In genomic region chr13:43054803-43055802, GRCh38 we compare ENCODE assay signal across 8 cellular contexts. TPM values are rescaled to one million over a fixed set of nuclear protein-coding genes. Genes with fewer than 3 reads are reported as not detected.
DNase-seq lines count a peak whose midpoint lies in the region; ATAC-seq and TF ChIP-seq lines count a peak whose summit lies in the region.

No MANE protein-coding gene starts in this region.

- peaks cover 5% of the 10 kb centered on the region; the same call in 1 of the 2 replicates for H3K9me3 ChIP-seq in HUES64 (ENCODE audit: insufficient read depth, low read depth, low read length)
- no peaks in the 10 kb centered on the region for H3K9me3 ChIP-seq in right cardiac atrium (ENCODE audit: control insufficient read depth, low read length)

- H3K27me3 ChIP-seq in HUES64 (ENCODE audit: insufficient read depth, low read length) = peaks cover 14% of the 10 kb centered on the region
- H3K27me3 ChIP-seq in right cardiac atrium (ENCODE audit: control insufficient read depth, insufficient read depth) = no peaks in the 10 kb centered on the region

- peak; percentile 11 for DNase-seq in activated naive CD8-positive, alpha-beta T cell treated with anti-CD3 and anti-CD28 coated beads for 36 hours
- peak; percentile 27 to 67 (median 58) for DNase-seq in right cardiac atrium
- DNase-seq in sciatic nerve (ENCODE audit: low spot score) = no peak
- DNase-seq in NCI-H1930 (lab: John Stamatoyannopoulos, UW) = no peak
- DNase-seq in type B pancreatic cell (ENCODE audit: extremely low spot score, unreplicated experiment) = no peak

- peaks cover 16% of the 10 kb centered on the region for H3K36me3 Mint-ChIP-seq in activated naive CD8-positive, alpha-beta T cell treated with anti-CD3 and anti-CD28 coated beads for 36 hours
- H3K36me3 Mint-ChIP-seq in type B pancreatic cell = peaks cover 31% of the 10 kb centered on the region

- 24% methylated on average over 11 of the region's 13 CpGs for whole genome bisulfite sequencing in HUES64
- WGBS in right cardiac atrium = 5% methylated on average over 13 of the region's 13 CpGs

- no peak overlapping the region for H3K27ac Mint-ChIP-seq in activated naive CD8-positive, alpha-beta T cell treated with anti-CD3 and anti-CD28 coated beads for 36 hours
- no peak overlapping the region for H3K27ac Mint-ChIP-seq in type B pancreatic cell

- H3K4me3 Mint-ChIP-seq in activated naive CD8-positive, alpha-beta T cell treated with anti-CD3 and anti-CD28 coated beads for 36 hours = no peak overlapping the region
- H3K4me3 Mint-ChIP-seq in type B pancreatic cell = no peak overlapping the region

- H3K9ac ChIP-seq in HUES64 (ENCODE audit: low read depth, low read length) = peak overlapping the region; percentile 59; the same call in 1 of the 2 replicates

- H3K4me1 Mint-ChIP-seq in activated naive CD8-positive, alpha-beta T cell treated with anti-CD3 and anti-CD28 coated beads for 36 hours = peaks cover 32% of the 10 kb centered on the region
- H3K4me1 Mint-ChIP-seq in type B pancreatic cell (ENCODE audit: unreplicated experiment) = peaks cover 23% of the 10 kb centered on the region

- peaks cover 52% of the 10 kb centered on the region for H3K4me1 ChIP-seq in HUES64 (ENCODE audit: insufficient read depth, low read length)
- peaks cover 7% of the 10 kb centered on the region for H3K4me1 ChIP-seq in right cardiac atrium (ENCODE audit: control insufficient read depth, insufficient read depth, low read length)

- H3K27ac ChIP-seq in HUES64 (ENCODE audit: low read depth, low read length) (peak overlapping the region; percentile 69), right cardiac atrium (ENCODE audit: low read length) (peak overlapping the region; percentile 73)

- peaks cover 3% of the 10 kb centered on the region for H3K9me3 Mint-ChIP-seq in activated naive CD8-positive, alpha-beta T cell treated with anti-CD3 and anti-CD28 coated beads for 36 hours
- H3K9me3 Mint-ChIP-seq in type B pancreatic cell = peaks cover 6% of the 10 kb centered on the region

- intact Hi-C loops in right cardiac atrium (cut with DNase I) = no loop called here
- intact Hi-C loops in sciatic nerve (cut with DNase I) = no loop called here

- H3K36me3 ChIP-seq in HUES64 (ENCODE audit: insufficient read depth, low read length) = 0 out of 2 replicates have a peak, but pooled peaks cover 7% of the 10 kb centered on the region

- no peak for TF ChIP-seq CTCF in type B pancreatic cell (conservative IDR thresholded peaks at IDR 0.05)

- H3K27me3 Mint-ChIP-seq in activated naive CD8-positive, alpha-beta T cell treated with anti-CD3 and anti-CD28 coated beads for 36 hours = no peaks in the 10 kb centered on the region
- H3K27me3 Mint-ChIP-seq in type B pancreatic cell = no peaks in the 10 kb centered on the region

- ATAC-seq in GM18499 (IDR thresholded peaks at IDR 0.05; ENCODE audit: insufficient read depth, unreplicated experiment) (peak; percentile 43), right cardiac atrium (peak; percentile 78 to 80), sciatic nerve (peak; percentile 73), GM19023 (IDR thresholded peaks at IDR 0.05; ENCODE audit: unreplicated experiment) (no peak)

- peak overlapping the region; percentile 40 for H3K4me3 ChIP-seq in HUES64 (ENCODE audit: low read length)
- peak overlapping the region; percentile 80 for H3K4me3 ChIP-seq in right cardiac atrium (ENCODE audit: low read length)

RNA-seq across cellular contexts. Expression of gene DNAJC15, which starts 31.7 kb away (rescaled TPM):
- 19.1 TPM for polyA plus RNA-seq in HUES64 (2013, experiment 1 of 2)
- polyA plus RNA-seq in HUES64 (2013, experiment 2 of 2) = 22.1 TPM
- total RNA-seq in activated naive CD8-positive, alpha-beta T cell treated with anti-CD3 and anti-CD28 coated beads for 36 hours = 10 to 100 TPM; 13.6 to 13.9 TPM
- total RNA-seq in right cardiac atrium (10 to 100 TPM; 21.8 to 32.9 (median 30.9) TPM), sciatic nerve (6.2 TPM), type B pancreatic cell (ENCODE audit: low replicate concordance) (19.7 and 23.8 TPM in 2 replicates)
- 44.4 TPM for polyA plus RNA-seq in right cardiac atrium

Comparison
In these comparisons a context has a peak if more than half of its experiments do, and no peak if none do; other contexts are left out.
1. DNase-seq: peak in activated naive CD8-positive, alpha-beta T cell treated with anti-CD3 and anti-CD28 coated beads for 36 hours (single experiment) and right cardiac atrium (3 of 3); none in sciatic nerve (single experiment), NCI-H1930 (0 of 2) and type B pancreatic cell (single experiment).